In genomic region chr18:1653873-1654272, GRCh38 we compare ENCODE assay signal across 27 cellular contexts.
"Had no signal": no experiment of that assay in that cellular context is flagged by ENCODE, and none has a peak within 500 bp of the region (broad histone marks: within the 10 kb centered on the region; RNA-seq: fewer than 3 reads in every experiment).

No MANE protein-coding gene starts in this region.

- H3K27ac Mint-ChIP-seq: naive thymus-derived CD8-positive, alpha-beta T cell; nephron; stimulated activated naive B cell treated with anti-CD40 and anti-IgM and Interleukin-4, amounts not matched to agents 10 μg/mL and 1 μg/mL and 100 μg/mL, for 72 hours had no signal

- H3K4me3 ChIP-seq: left ventricle myocardium inferior, pancreas, prostate gland, skin epidermis, stomach, testis, thyroid gland, vagina had no signal

- H3K27me3 ChIP-seq: pancreas, stomach, testis, thyroid gland, vagina had no signal

- H3K27ac ChIP-seq: left ventricle myocardium inferior, pancreas, prostate gland, skin epidermis, stomach, testis, thyroid gland, vagina had no signal

- H3K4me1 ChIP-seq: left ventricle myocardium inferior, pancreas, prostate gland, stomach, testis, thyroid gland, vagina had no signal

- H3K36me3 Mint-ChIP-seq: naive thymus-derived CD8-positive, alpha-beta T cell; stimulated activated naive B cell treated with anti-CD40 and anti-IgM and Interleukin-4, amounts not matched to agents 10 μg/mL and 1 μg/mL and 100 μg/mL, for 72 hours had no signal

- H3K9me3 ChIP-seq: left ventricle myocardium inferior, pancreas, prostate gland, stomach, testis, thyroid gland, vagina had no signal

- H3K36me3 ChIP-seq: left ventricle myocardium inferior, pancreas, prostate gland, stomach, thyroid gland, vagina had no signal

- ATAC-seq: left colon; naive thymus-derived CD8-positive, alpha-beta T cell; pancreas; right cardiac atrium; sciatic nerve; stimulated activated naive B cell treated with anti-CD40 and anti-IgM and Interleukin-4, amounts not matched to agents 10 μg/mL and 1 μg/mL and 100 μg/mL, for 72 hours; stimulated activated naive CD8-positive, alpha-beta T cell treated with anti-CD3 and anti-CD28 coated beads, Interleukin-15, Interleukin-2, amounts not matched to agents 100 U/mL and 50 U/mL, for 24 hours had no signal

- DNase-seq: hippocampal formation; kidney glomerular epithelial cell; left colon; left ventricle myocardium inferior; mammary epithelial cell; mesenchymal stem cell; naive thymus-derived CD8-positive, alpha-beta T cell; nucleus accumbens; pancreas; posterior cingulate gyrus; retina; right cardiac atrium; stimulated activated CD4-positive, alpha-beta T cell treated with anti-CD3 and anti-CD28 coated beads, Interleukin-12 subunit alpha, Interleukin-12 subunit beta, amount 100 ng/mL, for 4 hours; stimulated activated CD4-positive, alpha-beta T cell treated with anti-CD3 and anti-CD28 coated beads, Interleukin-15, amount 100 ng/mL, for 24 hours; stimulated activated CD4-positive, alpha-beta T cell treated with anti-CD3 and anti-CD28 coated beads, Interleukin-2, amount 100 ng/mL, for 24 hours; stimulated activated CD4-positive, alpha-beta T cell treated with anti-CD3 and anti-CD28 coated beads, Interleukin-4, amount 100 ng/mL, for 1 hour; stimulated activated naive B cell treated with anti-CD40 and anti-IgM and Interleukin-4, amounts not matched to agents 10 μg/mL and 1 μg/mL and 100 μg/mL, for 72 hours; stimulated activated naive CD8-positive, alpha-beta T cell treated with anti-CD3 and anti-CD28 coated beads, Interleukin-15, Interleukin-2, amounts not matched to agents 100 U/mL and 50 U/mL, for 24 hours; stomach; testis; thyroid gland had no signal

- H3K9me3 Mint-ChIP-seq: nephron; neural crest cell; stimulated activated naive B cell treated with anti-CD40 and anti-IgM and Interleukin-4, amounts not matched to agents 10 μg/mL and 1 μg/mL and 100 μg/mL, for 72 hours had no signal
